In the genomic region with DNA sequence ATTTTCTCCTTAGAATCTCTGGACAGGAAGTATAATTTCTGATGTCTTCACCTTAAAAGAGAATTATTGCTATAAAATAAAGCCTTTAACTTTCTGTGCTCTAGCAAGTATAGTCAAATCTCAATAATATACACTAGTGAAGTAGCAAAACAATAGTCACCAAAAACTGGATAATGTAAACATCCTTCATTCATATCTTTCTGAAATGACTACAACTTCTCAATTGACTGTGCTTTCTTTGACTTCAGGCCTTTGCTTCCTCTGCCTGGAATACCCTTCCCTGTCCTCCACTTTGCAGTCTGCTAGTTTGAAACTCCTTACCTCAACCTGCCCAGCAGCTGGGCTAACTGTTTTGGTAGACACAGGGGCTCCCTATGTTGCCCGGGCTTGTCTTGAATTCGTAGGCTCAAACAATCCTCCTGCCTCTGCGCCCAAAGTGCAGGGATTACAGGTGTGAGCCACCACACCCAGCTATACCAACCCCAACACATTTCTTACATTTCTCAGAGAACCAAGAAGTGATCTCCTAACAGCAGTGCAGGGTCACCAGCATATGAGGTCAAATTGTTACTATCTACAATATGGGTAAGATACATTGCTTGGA, we compare ENCODE assay signal across 10 cellular contexts. TPM values are rescaled to one million over a fixed set of nuclear protein-coding genes. Genes with fewer than 3 reads are reported as not detected.
DNase-seq lines count a peak whose midpoint lies in the region; ATAC-seq and TF ChIP-seq lines count a peak whose summit lies in the region.
"Had no signal": no experiment of that assay in that cellular context is flagged by ENCODE, and none has a peak within 500 bp of the region (broad histone marks: within the 10 kb centered on the region; RNA-seq: fewer than 3 reads in every experiment).

No MANE protein-coding gene starts in this region.

- H2BK120ac ChIP-seq in mesendoderm (ENCODE audit: low read depth, low read length), result no peak overlapping the region

- H3K27ac ChIP-seq in foreskin keratinocyte (peak overlapping the region; percentile 59), mesendoderm (ENCODE audit: low read depth, low read length) (no peak overlapping the region)

- H3K36me3 Mint-ChIP-seq in T-helper 2 cell treated with Interferon-gamma antibody and Interleukin-4, amounts not matched to agents 5 μg/mL and 100 μg/mL, for 36 hours (ENCODE audit: low read depth), result peaks cover 54% of the 10 kb centered on the region
- H3K36me3 Mint-ChIP-seq in activated CD8-positive, alpha-beta T cell treated with anti-CD3 and anti-CD28 coated beads for 36 hours (ENCODE audit: low read depth), result peaks cover 55% of the 10 kb centered on the region
- peaks cover 53% of the 10 kb centered on the region for H3K36me3 Mint-ChIP-seq in stimulated activated memory B cell treated with anti-CD40 and anti-IgM and Interleukin-4, amounts not matched to agents 10 μg/mL and 1 μg/mL and 100 μg/mL, for 72 hours

- no peaks in the 10 kb centered on the region for H3K79me2 ChIP-seq in mesendoderm (ENCODE audit: control insufficient read depth, insufficient read depth, low read length)

- H3K4me3 Mint-ChIP-seq in T-helper 2 cell treated with Interferon-gamma antibody and Interleukin-4, amounts not matched to agents 5 μg/mL and 100 μg/mL, for 36 hours, result peak overlapping the region; percentile 27
- no peak overlapping the region for H3K4me3 Mint-ChIP-seq in activated CD8-positive, alpha-beta T cell treated with anti-CD3 and anti-CD28 coated beads for 36 hours
- H3K4me3 Mint-ChIP-seq in stimulated activated memory B cell treated with anti-CD40 and anti-IgM and Interleukin-4, amounts not matched to agents 10 μg/mL and 1 μg/mL and 100 μg/mL, for 72 hours, result no peak overlapping the region

- H3K4ac ChIP-seq in mesendoderm (ENCODE audit: low read depth, low read length), result no peak overlapping the region

- in situ Hi-C loops in GM13976 (cut with MboI; ENCODE audit: low sequenced_read_pairs, unreplicated experiment), result no loop called here

- ATAC-seq in activated CD8-positive, alpha-beta T cell treated with anti-CD3 and anti-CD28 coated beads for 36 hours, result no peak
- ATAC-seq in foreskin keratinocyte, result no peak
- no peak for ATAC-seq in stimulated activated memory B cell treated with anti-CD40 and anti-IgM and Interleukin-4, amounts not matched to agents 10 μg/mL and 1 μg/mL and 100 μg/mL, for 72 hours
- no peak for ATAC-seq in left lobe of liver

- H3K4me1 Mint-ChIP-seq in T-helper 2 cell treated with Interferon-gamma antibody and Interleukin-4, amounts not matched to agents 5 μg/mL and 100 μg/mL, for 36 hours (ENCODE audit: low read depth), result peaks cover 54% of the 10 kb centered on the region
- H3K4me1 Mint-ChIP-seq in activated CD8-positive, alpha-beta T cell treated with anti-CD3 and anti-CD28 coated beads for 36 hours (ENCODE audit: low read depth), result peaks cover 52% of the 10 kb centered on the region
- H3K4me1 Mint-ChIP-seq in stimulated activated memory B cell treated with anti-CD40 and anti-IgM and Interleukin-4, amounts not matched to agents 10 μg/mL and 1 μg/mL and 100 μg/mL, for 72 hours, result peaks cover 52% of the 10 kb centered on the region

- no peaks in the 10 kb centered on the region for H3K79me1 ChIP-seq in mesendoderm (ENCODE audit: low read length)

- H2BK15ac ChIP-seq in mesendoderm (replicated peaks; ENCODE audit: low read depth), result no peak overlapping the region

- POLR2A ChIA-PET in activated CD8-positive, alpha-beta T cell treated with anti-CD3 and anti-CD28 coated beads for 36 hours (lab: Charles Lee), result interaction anchor here (1.0 to 28.8 kb wide), 7 partner anchors 8 to 168 kb away, joined by 3 to 955 read pairs (median 6); no protein-coding TSS in a partner anchor

- no peak overlapping the region for H4K8ac ChIP-seq in mesendoderm (ENCODE audit: low read depth, low read length)

- WGBS in mesendoderm (ENCODE audit: extremely low coverage, insufficient coverage, low lambda C conversion rate), result no CpG with 5 or more reads among the region's 3 CpGs

- no peak overlapping the region for H4K5ac ChIP-seq in mesendoderm (ENCODE audit: low read length)

- H3K18ac ChIP-seq in mesendoderm (ENCODE audit: low read length), result no peak overlapping the region

- H2BK5ac ChIP-seq in mesendoderm (ENCODE audit: low read length), result no peak overlapping the region

- H3K4me3 ChIP-seq in mesendoderm (ENCODE audit: low read length), result no peak overlapping the region

- no peak overlapping the region for H3K56ac ChIP-seq in mesendoderm (ENCODE audit: low read length)

- no peak overlapping the region for H3K4me2 ChIP-seq in mesendoderm (ENCODE audit: low read length)

- no peak for DNase-seq in T-helper 2 cell treated with Interferon-gamma antibody and Interleukin-4, amounts not matched to agents 5 μg/mL and 100 μg/mL, for 36 hours (ENCODE audit: low spot score)
- DNase-seq in T-helper 2 cell (no peak), foreskin keratinocyte (peak; percentile 67 to 83), mesendoderm (no peak), GM13976 (ENCODE audit: low spot score) (no peak), left lobe of liver (ENCODE audit: low spot score) (no peak)
- DNase-seq in activated CD8-positive, alpha-beta T cell treated with anti-CD3 and anti-CD28 coated beads for 36 hours, result no peak
- DNase-seq: cortex of kidney, islet precursor cell had no signal

- peak overlapping the region; percentile 81 for H3K27ac Mint-ChIP-seq in T-helper 2 cell treated with Interferon-gamma antibody and Interleukin-4, amounts not matched to agents 5 μg/mL and 100 μg/mL, for 36 hours
- H3K27ac Mint-ChIP-seq in activated CD8-positive, alpha-beta T cell treated with anti-CD3 and anti-CD28 coated beads for 36 hours, result peak overlapping the region; percentile 34
- peak overlapping the region; percentile 36 for H3K27ac Mint-ChIP-seq in stimulated activated memory B cell treated with anti-CD40 and anti-IgM and Interleukin-4, amounts not matched to agents 10 μg/mL and 1 μg/mL and 100 μg/mL, for 72 hours

- H3K27me3 Mint-ChIP-seq in T-helper 2 cell treated with Interferon-gamma antibody and Interleukin-4, amounts not matched to agents 5 μg/mL and 100 μg/mL, for 36 hours (ENCODE audit: low read depth), result no peaks in the 10 kb centered on the region
- no peaks in the 10 kb centered on the region for H3K27me3 Mint-ChIP-seq in activated CD8-positive, alpha-beta T cell treated with anti-CD3 and anti-CD28 coated beads for 36 hours
- no peaks in the 10 kb centered on the region for H3K27me3 Mint-ChIP-seq in stimulated activated memory B cell treated with anti-CD40 and anti-IgM and Interleukin-4, amounts not matched to agents 10 μg/mL and 1 μg/mL and 100 μg/mL, for 72 hours

- no peak overlapping the region for H3K9ac ChIP-seq in mesendoderm (ENCODE audit: low read length)

- H3K9me3 Mint-ChIP-seq in T-helper 2 cell treated with Interferon-gamma antibody and Interleukin-4, amounts not matched to agents 5 μg/mL and 100 μg/mL, for 36 hours, result no peaks in the 10 kb centered on the region
- H3K9me3 Mint-ChIP-seq in activated CD8-positive, alpha-beta T cell treated with anti-CD3 and anti-CD28 coated beads for 36 hours, result no peaks in the 10 kb centered on the region
- H3K9me3 Mint-ChIP-seq in stimulated activated memory B cell treated with anti-CD40 and anti-IgM and Interleukin-4, amounts not matched to agents 10 μg/mL and 1 μg/mL and 100 μg/mL, for 72 hours, result no peaks in the 10 kb centered on the region

- intact Hi-C loops in activated CD8-positive, alpha-beta T cell treated with anti-CD3 and anti-CD28 coated beads for 36 hours (cut with micrococcal nuclease), result no loop called here

- CTCF ChIA-PET in activated CD8-positive, alpha-beta T cell treated with anti-CD3 and anti-CD28 coated beads for 36 hours (lab: Charles Lee), result interaction anchor here (8.4 to 15.2 kb wide), 2 partner anchors 9 to 57 kb away, joined by 107 to 215 read pairs; no protein-coding TSS in a partner anchor

- H3K23ac ChIP-seq in mesendoderm (ENCODE audit: low read length), result no peak overlapping the region

- no peak for TF ChIP-seq CTCF in activated CD8-positive, alpha-beta T cell treated with anti-CD3 and anti-CD28 coated beads for 36 hours (IDR thresholded peaks at IDR 0.05)
- TF ChIP-seq CTCF in foreskin keratinocyte (conservative IDR thresholded peaks at IDR 0.05) (no peak), GM13976 (IDR thresholded peaks at IDR 0.05; ENCODE audit: borderline replicate concordance, control extremely low read depth, extremely low read depth, insufficient read depth, missing control alignments) (no peak)

- H3K27me3 ChIP-seq in foreskin keratinocyte (no peaks in the 10 kb centered on the region), mesendoderm (ENCODE audit: insufficient read depth, low read length, poor library complexity) (no peaks in the 10 kb centered on the region)

- H3K4me1 ChIP-seq in foreskin keratinocyte, result peaks cover 42% of the 10 kb centered on the region
- H3K4me1 ChIP-seq in mesendoderm (ENCODE audit: control insufficient read depth, low read depth, low read length), result no peaks in the 10 kb centered on the region

- peaks cover 3% of the 10 kb centered on the region for H3K36me3 ChIP-seq in mesendoderm (ENCODE audit: control insufficient read depth, insufficient read depth, low read length)

- no peak overlapping the region for H2AK5ac ChIP-seq in mesendoderm (ENCODE audit: low read length)

RNA-seq across cellular contexts. Expression of a gene that starts 6.6 kb away (rescaled TPM):
- total RNA-seq in activated CD8-positive, alpha-beta T cell treated with anti-CD3 and anti-CD28 coated beads for 36 hours, result 100 to 1,000 TPM; 470 to 489 TPM
- total RNA-seq in foreskin keratinocyte, result 115 and 138 TPM in 2 replicates
- 288 and 309 TPM in 2 replicates for polyA plus RNA-seq in foreskin keratinocyte
- 485 TPM for polyA plus RNA-seq in mesendoderm (2013, experiment 1 of 2)
- polyA plus RNA-seq in mesendoderm (2013, experiment 2 of 2), result 516 TPM
- total RNA-seq in left lobe of liver, result 161 TPM

Comparison
In these comparisons a context has a peak if more than half of its experiments do, and no peak if none do; other contexts are left out.
1. DNase-seq: peak in foreskin keratinocyte (2 of 2); none in T-helper 2 cell treated with Interferon-gamma antibody and Interleukin-4, amounts not matched to agents 5 μg/mL and 100 μg/mL, for 36 hours (single experiment), T-helper 2 cell (0 of 5), activated CD8-positive, alpha-beta T cell treated with anti-CD3 and anti-CD28 coated beads for 36 hours (single experiment), mesendoderm (single experiment), GM13976 (single experiment) and left lobe of liver (single experiment).
2. Peak in every context shown above with its lines, with median percentiles within 50 percentile points of each other: H3K27ac Mint-ChIP-seq.